7 cellular contexts compared by ENCODE assay signal in genomic region chr1:202704601-202705000, GRCh38. TPM values are rescaled to one million over a fixed set of nuclear protein-coding genes. Genes with fewer than 3 reads are reported as not detected.
"Had no signal": no experiment of that assay in that cellular context is flagged by ENCODE, and none has a peak within 500 bp of the region (broad histone marks: within the 10 kb centered on the region; RNA-seq: fewer than 3 reads in every experiment).

No MANE protein-coding gene starts in this region.

- DNase-seq: HFFc6, KBM-7 had no signal

- H3K9me3 ChIP-seq: HAP-1 had no signal

- H3K36me3 ChIP-seq: HAP-1 had no signal

- H3K4me3 ChIP-seq: GM23338, HAP-1 had no signal

- H3K4me1 ChIP-seq: HAP-1 had no signal

- H3K27ac ChIP-seq: HL-60 had no signal

RNA-seq across cellular contexts. Expression of gene SYT2, which starts 5.7 kb away (rescaled TPM):
- total RNA-seq: HepG2 had no signal
- polyA plus RNA-seq: HepG2, IgD-negative memory B cell had no signal
